ENCODE assay signal across 24 cellular contexts in the genomic region with DNA sequence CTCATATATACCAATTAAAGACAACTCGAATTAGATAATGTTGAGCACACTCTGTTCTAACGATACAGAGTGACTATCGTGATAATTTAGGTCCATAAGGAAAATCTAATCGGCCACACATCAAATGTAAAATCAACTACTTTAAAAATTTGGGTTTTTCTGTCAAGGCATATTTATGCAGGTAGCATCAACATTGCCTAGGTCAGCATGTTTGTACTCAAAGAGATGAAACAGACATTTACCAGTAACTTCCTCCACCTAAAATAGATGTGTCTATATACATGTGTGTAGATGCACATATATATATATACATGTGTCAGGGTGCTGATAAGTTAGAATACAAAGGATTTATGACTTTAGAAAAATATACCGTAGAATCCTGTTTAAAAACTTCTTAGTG. TPM values are rescaled to one million over a fixed set of nuclear protein-coding genes. Genes with fewer than 3 reads are reported as not detected.
DNase-seq lines count a peak whose midpoint lies in the region; ATAC-seq, FAIRE-seq and TF ChIP-seq lines count a peak whose summit lies in the region.
"Had no signal": no experiment of that assay in that cellular context is flagged by ENCODE, and none has a peak within 500 bp of the region (broad histone marks: within the 10 kb centered on the region; RNA-seq: fewer than 3 reads in every experiment).

No MANE protein-coding gene starts in this region.

- no peak overlapping the region for H3K14ac ChIP-seq in IMR-90 (replicated peaks; ENCODE audit: low read depth, low read length)

- H2BK15ac ChIP-seq in IMR-90 (ENCODE audit: low read depth, low read length) = no peak overlapping the region

- H3K56ac ChIP-seq in IMR-90 (ENCODE audit: extremely low read depth, insufficient read depth, low read length) = no peak overlapping the region

- no peak overlapping the region for H2AK9ac ChIP-seq in IMR-90 (replicated peaks; ENCODE audit: low read depth, low read length, poor library complexity)

- H3K9me3 ChIP-seq in A549 (no peaks in the 10 kb centered on the region), IMR-90 (ENCODE audit: control insufficient read depth, insufficient read depth, low read length) (no peaks in the 10 kb centered on the region), endothelial cell of umbilical vein (replicated peaks; ENCODE audit: control insufficient read depth, insufficient read depth, low read length) (no peaks in the 10 kb centered on the region)
- H3K9me3 ChIP-seq: BE2C, BLaER1 had no signal

- ATAC-seq in A549 (no peak), IMR-90 (ENCODE audit: low read depth) (no peak)
- ATAC-seq: GM12878 had no signal

- no peak for TF ChIP-seq POLR2A in A549 (IDR thresholded peaks at IDR 0.05; ENCODE audit: low read length)
- no peak for TF ChIP-seq POLR2A in IMR-90 (IDR thresholded peaks at IDR 0.05; ENCODE audit: low read depth, low read length)
- TF ChIP-seq POLR2A in endothelial cell of umbilical vein (IDR thresholded peaks at IDR 0.05; ENCODE audit: low read depth, low read length) = no peak

- H3K4me2 ChIP-seq in A549 (no peak overlapping the region), IMR-90 (ENCODE audit: low read depth, low read length) (no peak overlapping the region), endothelial cell of umbilical vein (ENCODE audit: insufficient read depth, low read length) (no peak overlapping the region)
- H3K4me2 ChIP-seq: BLaER1 had no signal

- no peak overlapping the region for H2BK120ac ChIP-seq in IMR-90 (ENCODE audit: low read depth, low read length)

- CTCF ChIA-PET in A549 (lab: Yijun Ruan, JAX) = no interaction called here
- CTCF ChIA-PET in IMR-90 (lab: Yijun Ruan, JAX) = no interaction called here
- CTCF ChIA-PET in endothelial cell of umbilical vein (lab: Charles Lee) = no interaction called here
- CTCF ChIA-PET in activated CD4-positive, alpha-beta T cell treated with anti-CD3 and anti-CD28 coated beads, Interleukin-2, amount 10 ng/mL, durations not matched to agents 7 days and 5 days (lab: Charles Lee) = no interaction called here

- DNase-seq in A549 (ENCODE audit: low read depth in 1 of 2, low spot score in 1 of 2) = no peak
- no peak for DNase-seq in IMR-90
- DNase-seq in endothelial cell of umbilical vein (ENCODE audit: low read depth, low spot score) = no peak
- DNase-seq in activated CD4-positive, alpha-beta T cell treated with anti-CD3 and anti-CD28 coated beads, Interleukin-2, amount 10 ng/mL, durations not matched to agents 7 days and 5 days = no peak
- DNase-seq in AG20443 (ENCODE audit: low spot score) = no peak
- DNase-seq: 8988T; BE2C; C1 segment of cervical spinal cord; CD4-positive, alpha-beta memory T cell; CD4-positive, CD25-positive, alpha-beta regulatory T cell; CD8-positive, alpha-beta memory T cell; COR-L47; DMS 273 treated with DMSO at 0.1 percent for 48 hours; DMS153; DMS53; DMS79; DND-41; EL; GDM1 had no signal

- BruUV-seq in IMR-90 (replicated peaks; lab: Mats Ljungman, UMichigan) = no TSS peak
- no TSS peak for BruUV-seq in endothelial cell of umbilical vein (replicated peaks; lab: Mats Ljungman, UMichigan)

- POLR2A ChIA-PET in A549 (lab: Yijun Ruan, JAX) = no interaction called here
- POLR2A ChIA-PET in IMR-90 (lab: Charles Lee; ENCODE audit: unreplicated experiment) = no interaction called here
- POLR2A ChIA-PET in endothelial cell of umbilical vein (lab: Charles Lee) = no interaction called here
- POLR2A ChIA-PET in activated CD4-positive, alpha-beta T cell treated with anti-CD3 and anti-CD28 coated beads, Interleukin-2, amount 10 ng/mL, durations not matched to agents 7 days and 5 days (lab: Charles Lee) = no interaction called here

- H4K20me1 ChIP-seq in IMR-90 (ENCODE audit: insufficient read depth, low read length) (no peaks in the 10 kb centered on the region), endothelial cell of umbilical vein (replicated peaks; ENCODE audit: control insufficient read depth, extremely low read depth, insufficient read depth, low read length) (no peaks in the 10 kb centered on the region)
- H4K20me1 ChIP-seq: BLaER1 had no signal

- no peak for TF ChIP-seq EP300 in A549 (IDR thresholded peaks at IDR 0.05)

- no peak overlapping the region for H3K27ac Mint-ChIP-seq in activated CD4-positive, alpha-beta T cell treated with anti-CD3 and anti-CD28 coated beads, Interleukin-2, amount 10 ng/mL, durations not matched to agents 7 days and 5 days
- H3K27ac Mint-ChIP-seq: CD4-positive, CD25-positive, alpha-beta regulatory T cell had no signal

- WGBS in A549 (ENCODE audit: missing lambda C conversion rate) = 90% methylated on average over 5 of the region's 5 CpGs
- WGBS in IMR-90 (ENCODE audit: extremely low coverage in 2 of 2, insufficient read length in 1 of 2), 2 experiments = 100% methylated on average over 1 of the region's 5 CpGs; no CpG with 5 or more reads in 1 of the 2 experiments

- no peaks in the 10 kb centered on the region for H3K79me2 ChIP-seq in endothelial cell of umbilical vein (ENCODE audit: control insufficient read depth, insufficient read depth, low read length)

- H3K36me3 ChIP-seq in IMR-90 (ENCODE audit: control insufficient read depth, insufficient read depth, low read length) (peaks cover 22% of the 10 kb centered on the region), endothelial cell of umbilical vein (ENCODE audit: control insufficient read depth in 2 of 2, extremely low read depth in 1 of 2, insufficient read depth in 2 of 2, low read length in 2 of 2) (peaks cover 10 to 31% of the 10 kb centered on the region in 2 experiments)

- dilution Hi-C loops in IMR-90 (cut with HindIII; ENCODE audit: low sequenced_read_pairs, unreplicated experiment) = no loop called here
- dilution Hi-C loops in endothelial cell of umbilical vein (cut with MboI; ENCODE audit: extremely low pct_ligation_motif_present, low sequenced_read_pairs) = no loop called here

- H4K91ac ChIP-seq in IMR-90 (ENCODE audit: insufficient read depth, low read depth, low read length) = no peak overlapping the region

- no peaks in the 10 kb centered on the region for H3K9me3 Mint-ChIP-seq in activated CD4-positive, alpha-beta T cell treated with anti-CD3 and anti-CD28 coated beads, Interleukin-2, amount 10 ng/mL, durations not matched to agents 7 days and 5 days
- H3K9me3 Mint-ChIP-seq: CD14-positive monocyte; CD4-positive, alpha-beta memory T cell; CD8-positive, alpha-beta memory T cell had no signal

- no peak overlapping the region for H3K4me3 Mint-ChIP-seq in activated CD4-positive, alpha-beta T cell treated with anti-CD3 and anti-CD28 coated beads, Interleukin-2, amount 10 ng/mL, durations not matched to agents 7 days and 5 days
- H3K4me3 Mint-ChIP-seq: CD14-positive monocyte; CD4-positive, alpha-beta memory T cell; CD4-positive, CD25-positive, alpha-beta regulatory T cell; CD8-positive, alpha-beta memory T cell had no signal

- H3K27me3 ChIP-seq in IMR-90 (ENCODE audit: control insufficient read depth, insufficient read depth, low read length) (no peaks in the 10 kb centered on the region; the same call in 1 of the 2 replicates), endothelial cell of umbilical vein (ENCODE audit: control insufficient read depth in 2 of 2, insufficient read depth in 2 of 2, low read length in 2 of 2) (no peaks in the 10 kb centered on the region)
- H3K27me3 ChIP-seq: BE2C, BLaER1 had no signal

- H3K9me1 ChIP-seq in IMR-90 (ENCODE audit: insufficient read depth, low read length) (no peaks in the 10 kb centered on the region), endothelial cell of umbilical vein (replicated peaks; ENCODE audit: control insufficient read depth, extremely low read depth, insufficient read depth, low read length) (no peaks in the 10 kb centered on the region)

- no peak overlapping the region for H2AFZ ChIP-seq in IMR-90 (replicated peaks; ENCODE audit: low read length, poor library complexity)
- no peak overlapping the region for H2AFZ ChIP-seq in endothelial cell of umbilical vein (ENCODE audit: low read depth, low read length)

- H2BK5ac ChIP-seq in IMR-90 (ENCODE audit: low read depth, low read length, poor library complexity, severe bottlenecking) = no peak overlapping the region

- no peak overlapping the region for H3K27ac ChIP-seq in A549
- no peak overlapping the region for H3K27ac ChIP-seq in IMR-90 (ENCODE audit: insufficient read depth, low read length)
- no peak overlapping the region for H3K27ac ChIP-seq in endothelial cell of umbilical vein (ENCODE audit: insufficient read depth, low read depth, low read length)
- H3K27ac ChIP-seq: BLaER1 had no signal

- no peak overlapping the region for H4K8ac ChIP-seq in IMR-90 (ENCODE audit: low read depth in 2 of 2, low read length in 2 of 2)

- H3K4me1 ChIP-seq in A549 (no peaks in the 10 kb centered on the region), IMR-90 (ENCODE audit: control insufficient read depth, insufficient read depth, low read length) (no peaks in the 10 kb centered on the region), endothelial cell of umbilical vein (ENCODE audit: control insufficient read depth, extremely low read depth, insufficient read depth, low read length) (no peaks in the 10 kb centered on the region)
- H3K4me1 ChIP-seq: BE2C, BLaER1 had no signal

- peaks cover 48% of the 10 kb centered on the region for H3K36me3 Mint-ChIP-seq in activated CD4-positive, alpha-beta T cell treated with anti-CD3 and anti-CD28 coated beads, Interleukin-2, amount 10 ng/mL, durations not matched to agents 7 days and 5 days (ENCODE audit: low read depth)

- no peak overlapping the region for H2BK20ac ChIP-seq in IMR-90 (ENCODE audit: low read depth, low read length)

- H3K4ac ChIP-seq in IMR-90 (ENCODE audit: low read depth, low read length) = no peak overlapping the region

- no peak overlapping the region for H3K18ac ChIP-seq in IMR-90 (ENCODE audit: low read depth, low read length)

- in situ Hi-C loops in IMR-90 (cut with MboI; ENCODE audit: low sequenced_read_pairs) = no loop called here

- peaks cover 3% of the 10 kb centered on the region for H3K4me1 Mint-ChIP-seq in activated CD4-positive, alpha-beta T cell treated with anti-CD3 and anti-CD28 coated beads, Interleukin-2, amount 10 ng/mL, durations not matched to agents 7 days and 5 days
- H3K4me1 Mint-ChIP-seq: CD14-positive monocyte had no signal

- H3K79me1 ChIP-seq in IMR-90 (ENCODE audit: low read depth in 1 of 2, low read length in 2 of 2) = no peaks in the 10 kb centered on the region

- TF ChIP-seq CTCF in A549 (IDR thresholded peaks at IDR 0.05) (no peak), IMR-90 (conservative IDR thresholded peaks at IDR 0.05; ENCODE audit: low read depth, low read length) (no peak), endothelial cell of umbilical vein (IDR thresholded peaks at IDR 0.05; ENCODE audit: extremely low read depth in 1 of 2, insufficient read depth in 1 of 2, low read depth in 1 of 2, low read length in 2 of 2) (no peak)

- no peaks in the 10 kb centered on the region for H3K27me3 Mint-ChIP-seq in activated CD4-positive, alpha-beta T cell treated with anti-CD3 and anti-CD28 coated beads, Interleukin-2, amount 10 ng/mL, durations not matched to agents 7 days and 5 days
- H3K27me3 Mint-ChIP-seq: CD4-positive, alpha-beta memory T cell; CD4-positive, CD25-positive, alpha-beta regulatory T cell; CD8-positive, alpha-beta memory T cell had no signal

- no peak overlapping the region for H3K23ac ChIP-seq in IMR-90 (ENCODE audit: low read depth, low read length)

- H2AK5ac ChIP-seq in IMR-90 (ENCODE audit: low read depth, low read length) = no peak overlapping the region

- FAIRE-seq in A549 (lab: Jason Lieb, UNC) = no peak
- FAIRE-seq in endothelial cell of umbilical vein (lab: Jason Lieb, UNC) = peak; percentile 15
- FAIRE-seq: GM12878, GM12892, GM18507 had no signal

- no peak overlapping the region for H4K5ac ChIP-seq in IMR-90 (ENCODE audit: low read depth, low read length)

- H3K9ac ChIP-seq in IMR-90 (ENCODE audit: low read depth, low read length) (no peak overlapping the region), endothelial cell of umbilical vein (replicated peaks; ENCODE audit: extremely low read depth, insufficient read depth, low read length) (no peak overlapping the region)
- H3K9ac ChIP-seq: BLaER1 had no signal

- TF ChIP-seq RAD21 in A549 (conservative IDR thresholded peaks at IDR 0.05 in 1 of 2, IDR thresholded peaks at IDR 0.05 in 1 of 2) = no peak
- TF ChIP-seq RAD21 in IMR-90 (IDR thresholded peaks at IDR 0.05; ENCODE audit: low read length) = no peak

- H3K4me3 ChIP-seq in A549 (no peak overlapping the region), IMR-90 (ENCODE audit: insufficient read depth, low read depth, low read length) (no peak overlapping the region), endothelial cell of umbilical vein (replicated peaks in 1 of 3; ENCODE audit: insufficient read depth in 1 of 3, low read depth in 1 of 3, low read length in 3 of 3) (no peak overlapping the region)
- H3K4me3 ChIP-seq: BLaER1, GM12878 had no signal

- intact Hi-C loops in IMR-90 (cut with micrococcal nuclease) (no loop called here), endothelial cell of umbilical vein (cut with micrococcal nuclease) (no loop called here)

RNA-seq across cellular contexts. Expression of gene PSMC2, which starts 22.0 kb away (rescaled TPM):
- polyA plus RNA-seq in A549 (2011; rRNA removed) (211 and 287 TPM in 2 replicates), A549 (2017; fragmentation: RNase III; extraction: RNeasy Plus Mini Kit Qiagen cat#74134 plus additional on column Dnase treatment) (246 to 259 TPM (median 252 TPM) in 3 replicates), IMR-90 (2012; rRNA removed) (184 and 188 TPM in 2 replicates), endothelial cell of umbilical vein (80.2 and 109 TPM in 2 replicates)
- polyA plus RNA-seq in A549 (2012; cell fraction: cytosol; rRNA removed) = 125 and 144 TPM in 2 replicates
- 56.0 and 110 TPM in 2 replicates for polyA plus RNA-seq in A549 (2012; cell fraction: nucleus; rRNA removed)
- 75.2 and 77.0 TPM in 2 replicates for polyA minus RNA-seq in A549 (2011; rRNA and poly(A)+ RNA removed)
- total RNA-seq in IMR-90 (2012; rRNA removed) (311 and 353 TPM in 2 replicates), endothelial cell of umbilical vein (137 and 147 TPM in 2 replicates)
- polyA plus RNA-seq in IMR-90 (2012; cell fraction: cytosol; rRNA removed) = 46.0 and 149 TPM in 2 replicates
- 15.8 and 118 TPM in 2 replicates for polyA plus RNA-seq in IMR-90 (2012; cell fraction: nucleus; rRNA removed; ENCODE audit: low replicate concordance)
- 154 and 158 TPM in 2 replicates for polyA plus RNA-seq in endothelial cell of umbilical vein (2011; cell fraction: cytosol; rRNA removed)
- polyA plus RNA-seq in endothelial cell of umbilical vein (2011; cell fraction: nucleus; rRNA removed) = 140 and 158 TPM in 2 replicates
- polyA plus RNA-seq in endothelial cell of umbilical vein (2012) = 147 and 245 TPM in 2 replicates
- 79.0 and 89.8 TPM in 2 replicates for polyA minus RNA-seq in endothelial cell of umbilical vein
- polyA minus RNA-seq in endothelial cell of umbilical vein (2011; cell fraction: cytosol; rRNA and poly(A)+ RNA removed) = 55.4 TPM
- 27.0 and 40.6 TPM in 2 replicates for polyA minus RNA-seq in endothelial cell of umbilical vein (2011; cell fraction: nucleus; rRNA and poly(A)+ RNA removed)
- 100 to 1,000 TPM; 139 to 143 TPM for total RNA-seq in activated CD4-positive, alpha-beta T cell treated with anti-CD3 and anti-CD28 coated beads, Interleukin-2, amount 10 ng/mL, durations not matched to agents 7 days and 5 days

RNA-seq across cellular contexts. Expression of gene DNAJC2, which starts 24.9 kb away (rescaled TPM):
- polyA plus RNA-seq in A549 (2011; rRNA removed) (36.8 and 63.3 TPM in 2 replicates), A549 (2017; fragmentation: RNase III; extraction: RNeasy Plus Mini Kit Qiagen cat#74134 plus additional on column Dnase treatment) (46.5 to 55.8 TPM (median 48.8 TPM) in 3 replicates), IMR-90 (2012; rRNA removed) (17.5 and 19.3 TPM in 2 replicates), endothelial cell of umbilical vein (6.1 and 8.4 TPM in 2 replicates)
- polyA plus RNA-seq in A549 (2012; cell fraction: cytosol; rRNA removed) = 17.7 and 18.6 TPM in 2 replicates
- 25.0 and 32.0 TPM in 2 replicates for polyA plus RNA-seq in A549 (2012; cell fraction: nucleus; rRNA removed)
- polyA minus RNA-seq in A549 (2011; rRNA and poly(A)+ RNA removed) = 4.9 and 6.8 TPM in 2 replicates
- total RNA-seq in IMR-90 (2012; rRNA removed) (22.4 and 31.9 TPM in 2 replicates), endothelial cell of umbilical vein (33.3 and 36.3 TPM in 2 replicates)
- polyA plus RNA-seq in IMR-90 (2012; cell fraction: cytosol; rRNA removed) = 5.8 and 7.0 TPM in 2 replicates
- 26.2 and 45.3 TPM in 2 replicates for polyA plus RNA-seq in IMR-90 (2012; cell fraction: nucleus; rRNA removed; ENCODE audit: low replicate concordance)
- 14.1 and 15.1 TPM in 2 replicates for polyA plus RNA-seq in endothelial cell of umbilical vein (2011; cell fraction: cytosol; rRNA removed)
- 65.8 and 89.2 TPM in 2 replicates for polyA plus RNA-seq in endothelial cell of umbilical vein (2011; cell fraction: nucleus; rRNA removed)
- polyA plus RNA-seq in endothelial cell of umbilical vein (2012) = 23.7 and 34.1 TPM in 2 replicates
- polyA minus RNA-seq in endothelial cell of umbilical vein = 3.7 and 5.0 TPM in 2 replicates
- polyA minus RNA-seq in endothelial cell of umbilical vein (2011; cell fraction: cytosol; rRNA and poly(A)+ RNA removed) = 4.9 TPM
- 17.5 and 18.8 TPM in 2 replicates for polyA minus RNA-seq in endothelial cell of umbilical vein (2011; cell fraction: nucleus; rRNA and poly(A)+ RNA removed)
- total RNA-seq in activated CD4-positive, alpha-beta T cell treated with anti-CD3 and anti-CD28 coated beads, Interleukin-2, amount 10 ng/mL, durations not matched to agents 7 days and 5 days = 10 to 100 TPM; 31.4 to 32.1 TPM
